In the genomic region with DNA sequence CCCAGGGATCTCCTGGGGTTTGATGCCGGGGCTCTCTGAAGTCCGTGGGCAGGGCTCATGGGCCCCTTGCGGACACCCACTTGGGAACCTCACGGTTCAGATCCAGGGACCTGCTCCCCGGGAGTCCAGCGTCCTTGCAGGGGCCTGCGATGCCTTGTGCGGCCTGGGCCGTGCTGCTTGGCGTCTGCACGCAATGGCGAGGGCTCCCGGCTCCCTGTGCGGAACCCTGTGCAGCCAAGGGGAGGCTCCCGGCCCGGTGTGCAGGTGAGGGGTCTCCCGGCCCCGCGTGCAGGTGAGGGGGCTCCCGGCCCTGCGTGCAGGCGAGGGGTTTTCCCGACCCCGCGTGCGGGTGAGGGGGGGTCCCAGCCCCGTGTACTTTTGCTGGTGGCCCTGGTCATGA, we compare ENCODE assay signal across 19 cellular contexts.
DNase-seq lines count a peak whose midpoint lies in the region; ATAC-seq, FAIRE-seq and TF ChIP-seq lines count a peak whose summit lies in the region.
"Had no signal": no experiment of that assay in that cellular context is flagged by ENCODE, and none has a peak within 500 bp of the region (broad histone marks: within the 10 kb centered on the region; RNA-seq: fewer than 3 reads in every experiment).

No MANE protein-coding gene starts in this region.

- intact Hi-C loops in activated CD4-positive, alpha-beta memory T cell treated with anti-CD3 and anti-CD28 coated beads for 36 hours (cut with micrococcal nuclease) = no loop called here
- intact Hi-C loops in HepG2 (cut with micrococcal nuclease; ENCODE audit: unreplicated experiment) = no loop called here

- H3K36me3 ChIP-seq in HepG2 (replicated peaks in 1 of 2; ENCODE audit: control insufficient read depth in 1 of 2, insufficient read depth in 2 of 2, low read length in 2 of 2) = no peaks in the 10 kb centered on the region
- H3K36me3 ChIP-seq: SJCRH30 had no signal

- TF ChIP-seq EP300 in HepG2 (IDR thresholded peaks at IDR 0.05; ENCODE audit: low read depth in 2 of 2, low read length in 2 of 2) (no peak), HepG2 (CRISPR knock-in tag; IDR thresholded peaks at IDR 0.05; ENCODE audit: borderline replicate concordance) (no peak)

- H3K4me3 ChIP-seq in HepG2 (replicated peaks in 1 of 3; ENCODE audit: insufficient read depth in 1 of 3, low read depth in 2 of 3, low read length in 3 of 3) = no peak overlapping the region
- H3K4me3 ChIP-seq: SJCRH30 had no signal

- ATAC-seq in HepG2 (peak; percentile 79), GM19035 (IDR thresholded peaks at IDR 0.05; ENCODE audit: unreplicated experiment) (no peak), GM18511 (IDR thresholded peaks at IDR 0.05; ENCODE audit: unreplicated experiment) (no peak)

- no peak for TF ChIP-seq RAD21 in HepG2 (CRISPR knock-in tag; IDR thresholded peaks at IDR 0.05)

- no peaks in the 10 kb centered on the region for H3K9me3 ChIP-seq in HepG2 (ENCODE audit: low read length)
- H3K9me3 ChIP-seq: Caco-2, SJCRH30 had no signal

- no peaks in the 10 kb centered on the region for H3K36me3 Mint-ChIP-seq in activated T-cell treated with anti-CD3 and anti-CD28 coated beads, Interleukin-2, amount 50 U/mL, for 24 hours (ENCODE audit: low read depth)
- no peaks in the 10 kb centered on the region for H3K36me3 Mint-ChIP-seq in activated CD4-positive, alpha-beta memory T cell treated with anti-CD3 and anti-CD28 coated beads for 36 hours
- no peaks in the 10 kb centered on the region for H3K36me3 Mint-ChIP-seq in type B pancreatic cell
- H3K36me3 Mint-ChIP-seq: CD4-positive, CD25-positive, alpha-beta regulatory T cell had no signal

- CTCF ChIA-PET in activated CD4-positive, alpha-beta memory T cell treated with anti-CD3 and anti-CD28 coated beads for 36 hours (lab: Charles Lee) = interaction anchor here (0.6 kb wide), 1 partner anchor 93 kb away, joined by 3 read pairs; no protein-coding TSS in a partner anchor
- CTCF ChIA-PET in HepG2 (lab: Yijun Ruan, JAX; ENCODE audit: low intra/inter-chr PET ratio, low total read pairs) = no interaction called here

- POLR2A ChIA-PET in activated CD4-positive, alpha-beta memory T cell treated with anti-CD3 and anti-CD28 coated beads for 36 hours (lab: Charles Lee) = no interaction called here
- POLR2A ChIA-PET in HepG2 (lab: Yijun Ruan, JAX) = no interaction called here

- no peak for TF ChIP-seq CTCF in HepG2 (CRISPR knock-in tag; IDR thresholded peaks at IDR 0.05)
- TF ChIP-seq CTCF in type B pancreatic cell (conservative IDR thresholded peaks at IDR 0.05) = no peak

- peak; percentile 26 for DNase-seq in activated T-cell treated with anti-CD3 and anti-CD28 coated beads, Interleukin-2, amount 50 U/mL, for 24 hours
- no peak for DNase-seq in activated T-cell treated with anti-CD3 and anti-CD28 coated beads for 4 hours
- DNase-seq in activated CD4-positive, alpha-beta memory T cell treated with anti-CD3 and anti-CD28 coated beads for 36 hours = peak; percentile 8
- no peak for DNase-seq in HepG2 (ENCODE audit: low spot score)
- DNase-seq in type B pancreatic cell (ENCODE audit: extremely low spot score, unreplicated experiment) = peak; percentile 67
- no peak for DNase-seq in DMS153 treated with DMSO at 0.1 percent for 48 hours (lab: John Stamatoyannopoulos, UW; ENCODE audit: unreplicated experiment)
- DNase-seq: AML-193; Caco-2; CD4-positive, CD25-positive, alpha-beta regulatory T cell; DMS153; H9; MV-4-11; NCI-H1417; NCI-H526 treated with DMSO at 0.1 percent for 48 hours; NK-92 treated with Interleukin-12 subunit alpha and Interleukin-12 subunit beta, amount 100 ng/mL, for 24 hours; SJCRH30 had no signal

- in situ Hi-C loops in HepG2 (cut with HindIII; ENCODE audit: extremely low pct_ligation_motif_present, low pct_unique_long_range_greater_than_20kb) = no loop called here

- no peak for FAIRE-seq in HepG2 (lab: Jason Lieb, UNC)

- no peaks in the 10 kb centered on the region for H3K9me3 Mint-ChIP-seq in activated T-cell treated with anti-CD3 and anti-CD28 coated beads, Interleukin-2, amount 50 U/mL, for 24 hours
- no peaks in the 10 kb centered on the region for H3K9me3 Mint-ChIP-seq in activated CD4-positive, alpha-beta memory T cell treated with anti-CD3 and anti-CD28 coated beads for 36 hours
- no peaks in the 10 kb centered on the region for H3K9me3 Mint-ChIP-seq in type B pancreatic cell

- H3K27me3 ChIP-seq in HepG2 (ENCODE audit: control insufficient read depth in 1 of 2, insufficient read depth in 2 of 2, low read length in 2 of 2) = peaks cover 6 to 40% of the 10 kb centered on the region in 2 experiments; a peak in 4 of 5 replicates

- H4K20me1 ChIP-seq in HepG2 (ENCODE audit: insufficient read depth, low read length) = no peaks in the 10 kb centered on the region

- H3K4me1 Mint-ChIP-seq in activated T-cell treated with anti-CD3 and anti-CD28 coated beads, Interleukin-2, amount 50 U/mL, for 24 hours (ENCODE audit: low read depth) = peaks cover 10% of the 10 kb centered on the region
- peaks cover 14% of the 10 kb centered on the region for H3K4me1 Mint-ChIP-seq in activated CD4-positive, alpha-beta memory T cell treated with anti-CD3 and anti-CD28 coated beads for 36 hours (ENCODE audit: low read depth)
- H3K4me1 Mint-ChIP-seq in type B pancreatic cell (ENCODE audit: unreplicated experiment) = no peaks in the 10 kb centered on the region
- H3K4me1 Mint-ChIP-seq: H9 had no signal

- H2AFZ ChIP-seq in HepG2 (ENCODE audit: low read length) = no peak overlapping the region

- H3K4me1 ChIP-seq in HepG2 (ENCODE audit: insufficient read depth, low read length) = no peaks in the 10 kb centered on the region
- H3K4me1 ChIP-seq: Caco-2, SJCRH30 had no signal

- H3K9ac ChIP-seq in HepG2 (ENCODE audit: insufficient read depth, low read depth, low read length) = no peak overlapping the region

- no peak overlapping the region for H3K27ac ChIP-seq in HepG2 (ENCODE audit: extremely low read length, insufficient read depth, low read length)
- H3K27ac ChIP-seq: HL-60, SJCRH30 had no signal

- no peak overlapping the region for H3K4me2 ChIP-seq in HepG2 (ENCODE audit: low read depth, low read length)

- H3K27me3 Mint-ChIP-seq in activated T-cell treated with anti-CD3 and anti-CD28 coated beads, Interleukin-2, amount 50 U/mL, for 24 hours = no peaks in the 10 kb centered on the region
- H3K27me3 Mint-ChIP-seq in activated CD4-positive, alpha-beta memory T cell treated with anti-CD3 and anti-CD28 coated beads for 36 hours = peaks cover 6% of the 10 kb centered on the region
- no peaks in the 10 kb centered on the region for H3K27me3 Mint-ChIP-seq in type B pancreatic cell
- H3K27me3 Mint-ChIP-seq: CD4-positive, CD25-positive, alpha-beta regulatory T cell had no signal

- no peaks in the 10 kb centered on the region for H3K79me2 ChIP-seq in HepG2 (ENCODE audit: insufficient read depth, low read length)

- BruUV-seq in HepG2 (replicated peaks; lab: Mats Ljungman, UMichigan) = no TSS peak

- H3K4me3 Mint-ChIP-seq in activated T-cell treated with anti-CD3 and anti-CD28 coated beads, Interleukin-2, amount 50 U/mL, for 24 hours = no peak overlapping the region
- H3K4me3 Mint-ChIP-seq in activated CD4-positive, alpha-beta memory T cell treated with anti-CD3 and anti-CD28 coated beads for 36 hours = no peak overlapping the region
- H3K4me3 Mint-ChIP-seq in type B pancreatic cell = no peak overlapping the region
- H3K4me3 Mint-ChIP-seq: CD4-positive, CD25-positive, alpha-beta regulatory T cell; H9 had no signal

- WGBS in HepG2 (ENCODE audit: low lambda C conversion rate) = 17% methylated on average over 15 of the region's 27 CpGs

- H3K27ac Mint-ChIP-seq in activated T-cell treated with anti-CD3 and anti-CD28 coated beads, Interleukin-2, amount 50 U/mL, for 24 hours = no peak overlapping the region
- no peak overlapping the region for H3K27ac Mint-ChIP-seq in activated CD4-positive, alpha-beta memory T cell treated with anti-CD3 and anti-CD28 coated beads for 36 hours
- no peak overlapping the region for H3K27ac Mint-ChIP-seq in type B pancreatic cell
- H3K27ac Mint-ChIP-seq: H9 had no signal

- TF ChIP-seq POLR2A in HepG2 (IDR thresholded peaks at IDR 0.05; ENCODE audit: insufficient read depth in 1 of 2, low read depth in 2 of 2, low read length in 2 of 2) = no peak

TF ChIP-seq in HepG2, 621 proteins besides CTCF, POLR2A, EP300 and RAD21:
- TF ChIP-seq, protein P1, sequence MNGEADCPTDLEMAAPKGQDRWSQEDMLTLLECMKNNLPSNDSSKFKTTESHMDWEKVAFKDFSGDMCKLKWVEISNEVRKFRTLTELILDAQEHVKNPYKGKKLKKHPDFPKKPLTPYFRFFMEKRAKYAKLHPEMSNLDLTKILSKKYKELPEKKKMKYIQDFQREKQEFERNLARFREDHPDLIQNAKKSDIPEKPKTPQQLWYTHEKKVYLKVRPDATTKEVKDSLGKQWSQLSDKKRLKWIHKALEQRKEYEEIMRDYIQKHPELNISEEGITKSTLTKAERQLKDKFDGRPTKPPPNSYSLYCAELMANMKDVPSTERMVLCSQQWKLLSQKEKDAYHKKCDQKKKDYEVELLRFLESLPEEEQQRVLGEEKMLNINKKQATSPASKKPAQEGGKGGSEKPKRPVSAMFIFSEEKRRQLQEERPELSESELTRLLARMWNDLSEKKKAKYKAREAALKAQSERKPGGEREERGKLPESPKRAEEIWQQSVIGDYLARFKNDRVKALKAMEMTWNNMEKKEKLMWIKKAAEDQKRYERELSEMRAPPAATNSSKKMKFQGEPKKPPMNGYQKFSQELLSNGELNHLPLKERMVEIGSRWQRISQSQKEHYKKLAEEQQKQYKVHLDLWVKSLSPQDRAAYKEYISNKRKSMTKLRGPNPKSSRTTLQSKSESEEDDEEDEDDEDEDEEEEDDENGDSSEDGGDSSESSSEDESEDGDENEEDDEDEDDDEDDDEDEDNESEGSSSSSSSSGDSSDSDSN (CRISPR knock-in tag; IDR thresholded peaks at IDR 0.05) = peak; percentile 36; the same call in 1 of the 2 replicates
- TF ChIP-seq, protein P2, sequence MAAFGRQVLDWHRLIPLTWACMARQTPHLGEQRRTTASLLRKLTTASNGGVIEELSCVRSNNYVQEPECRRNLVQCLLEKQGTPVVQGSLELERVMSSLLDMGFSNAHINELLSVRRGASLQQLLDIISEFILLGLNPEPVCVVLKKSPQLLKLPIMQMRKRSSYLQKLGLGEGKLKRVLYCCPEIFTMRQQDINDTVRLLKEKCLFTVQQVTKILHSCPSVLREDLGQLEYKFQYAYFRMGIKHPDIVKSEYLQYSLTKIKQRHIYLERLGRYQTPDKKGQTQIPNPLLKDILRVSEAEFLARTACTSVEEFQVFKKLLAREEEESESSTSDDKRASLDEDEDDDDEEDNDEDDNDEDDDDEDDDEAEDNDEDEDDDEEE (CRISPR knock-in tag; IDR thresholded peaks at IDR 0.05) = no peak

Comparison
In these comparisons a context has a peak if more than half of its experiments do, and no peak if none do; other contexts are left out.
1. DNase-seq: peak in activated T-cell treated with anti-CD3 and anti-CD28 coated beads, Interleukin-2, amount 50 U/mL, for 24 hours (single experiment), activated CD4-positive, alpha-beta memory T cell treated with anti-CD3 and anti-CD28 coated beads for 36 hours (single experiment) and type B pancreatic cell (single experiment); none in activated T-cell treated with anti-CD3 and anti-CD28 coated beads for 4 hours (single experiment), HepG2 (single experiment) and DMS153 treated with DMSO at 0.1 percent for 48 hours (single experiment).